Comparison of ENCODE assay signal across 1 cellular context in genomic region chr3:172129868-172130751, GRCh38.
TF ChIP-seq lines count a peak whose summit lies in the region.

No MANE protein-coding gene starts in this region.

TF ChIP-seq in HEK293, 187 proteins besides CTCF, POLR2A, EP300 and RAD21 (continued from another document and continues in another):
- TF ChIP-seq ZNF639 (tag by site-specific recombination; IDR thresholded peaks at IDR 0.05) = peak; percentile 56; the same call in 1 of the 2 replicates
- no peak for TF ChIP-seq ZNF266 (tag by site-specific recombination; IDR thresholded peaks at IDR 0.05; ENCODE audit: low read depth)
- no peak for TF ChIP-seq ZNF561 (tag by site-specific recombination; IDR thresholded peaks at IDR 0.05; ENCODE audit: borderline replicate concordance)
- no peak for TF ChIP-seq ZNF248 (tag by site-specific recombination; IDR thresholded peaks at IDR 0.05)
- no peak for TF ChIP-seq ZNF23 (tag by site-specific recombination; IDR thresholded peaks at IDR 0.05; ENCODE audit: borderline replicate concordance)
- peak; percentile 74 for TF ChIP-seq ZSCAN30 (tag by site-specific recombination; IDR thresholded peaks at IDR 0.05)
- TF ChIP-seq ZEB2 (tag by site-specific recombination; IDR thresholded peaks at IDR 0.05) = peak; percentile 91
- TF ChIP-seq ZNF302 (tag by site-specific recombination; IDR thresholded peaks at IDR 0.05; ENCODE audit: low read depth) = no peak
- TF ChIP-seq ZBTB1 (tag by site-specific recombination; IDR thresholded peaks at IDR 0.05) = no peak
- no peak for TF ChIP-seq ZNF292 (tag by site-specific recombination; IDR thresholded peaks at IDR 0.05; ENCODE audit: borderline replicate concordance, low read depth)
- TF ChIP-seq ZNF449 (tag by site-specific recombination; IDR thresholded peaks at IDR 0.05) = 0 out of 2 replicates have a peak, but pooled peaks have one; percentile 56
- 0 out of 2 replicates have a peak, but pooled peaks have one; percentile 14 for TF ChIP-seq ZNF24 (tag by site-specific recombination; IDR thresholded peaks at IDR 0.05)
- no peak for TF ChIP-seq ZNF184 (tag by site-specific recombination; IDR thresholded peaks at IDR 0.05)
- TF ChIP-seq ZNF654 (tag by site-specific recombination; IDR thresholded peaks at IDR 0.05; ENCODE audit: low read depth) = no peak
- no peak for TF ChIP-seq ZNF416 (tag by site-specific recombination; IDR thresholded peaks at IDR 0.05)
- peak; percentile 53; the same call in 1 of the 2 replicates for TF ChIP-seq KLF10 (tag by site-specific recombination; IDR thresholded peaks at IDR 0.05)
- TF ChIP-seq ZNF837 (tag by site-specific recombination; IDR thresholded peaks at IDR 0.05) = no peak
- no peak for TF ChIP-seq ZNF211 (tag by site-specific recombination; IDR thresholded peaks at IDR 0.05; ENCODE audit: low read depth)
- no peak for TF ChIP-seq ZNF174 (tag by site-specific recombination; IDR thresholded peaks at IDR 0.05)
- no peak for TF ChIP-seq ZNF549 (tag by site-specific recombination; IDR thresholded peaks at IDR 0.05)
- TF ChIP-seq OSR2 (tag by site-specific recombination; IDR thresholded peaks at IDR 0.05) = peak; percentile 60; the same call in 1 of the 2 replicates
- peak; percentile 35; the same call in 1 of the 2 replicates for TF ChIP-seq ATF2 (tag by site-specific recombination; IDR thresholded peaks at IDR 0.05; ENCODE audit: low read depth)
- TF ChIP-seq BCL6B (tag by site-specific recombination; IDR thresholded peaks at IDR 0.05) = no peak
- TF ChIP-seq ZNF341 (tag by site-specific recombination; IDR thresholded peaks at IDR 0.05; ENCODE audit: low read depth) = 0 out of 2 replicates have a peak, but pooled peaks have one; percentile 13
- peak; percentile 79 for TF ChIP-seq ZNF366 (tag by site-specific recombination; conservative IDR thresholded peaks at IDR 0.05)
- no peak for TF ChIP-seq ZNF2 (tag by site-specific recombination; IDR thresholded peaks at IDR 0.05)
- TF ChIP-seq ZNF157 (tag by site-specific recombination; IDR thresholded peaks at IDR 0.05) = no peak
- TF ChIP-seq PRDM10 (tag by site-specific recombination; IDR thresholded peaks at IDR 0.05) = peak; percentile 22; the same call in 1 of the 2 replicates
- TF ChIP-seq ZNF76 (tag by site-specific recombination; IDR thresholded peaks at IDR 0.05; ENCODE audit: borderline replicate concordance, low read depth) = no peak; the same call in 1 of the 2 replicates
- TF ChIP-seq ZNF518A (tag by site-specific recombination; conservative IDR thresholded peaks at IDR 0.05; ENCODE audit: low read depth) = no peak
- TF ChIP-seq ZNF10 (tag by site-specific recombination; IDR thresholded peaks at IDR 0.05) = no peak
- TF ChIP-seq ZBTB11 (tag by site-specific recombination; conservative IDR thresholded peaks at IDR 0.05; ENCODE audit: low read depth) = no peak
- TF ChIP-seq ZNF121 (tag by site-specific recombination; IDR thresholded peaks at IDR 0.05) = no peak
- no peak for TF ChIP-seq ZNF473 (tag by site-specific recombination; IDR thresholded peaks at IDR 0.05)
- TF ChIP-seq INSM2 (tag by site-specific recombination; IDR thresholded peaks at IDR 0.05) = peak; percentile 59; the same call in 1 of the 2 replicates
- TF ChIP-seq ZNF670 (tag by site-specific recombination; IDR thresholded peaks at IDR 0.05; ENCODE audit: low read depth) = no peak
- peak; percentile 82 for TF ChIP-seq WT1 (tag by site-specific recombination; IDR thresholded peaks at IDR 0.05)
- TF ChIP-seq ZBTB20 (tag by site-specific recombination; IDR thresholded peaks at IDR 0.05) = no peak
- TF ChIP-seq ZBTB7A (tag by site-specific recombination; IDR thresholded peaks at IDR 0.05; ENCODE audit: low read depth) = no peak
- TF ChIP-seq KLF9 (tag by site-specific recombination; IDR thresholded peaks at IDR 0.05; ENCODE audit: low read depth) = no peak
- peak; percentile 30; the same call in 1 of the 2 replicates for TF ChIP-seq SP3 (tag by site-specific recombination; IDR thresholded peaks at IDR 0.05)
